Comparison of ENCODE assay signal across 17 cellular contexts in genomic region chr7:32158751-32159360, GRCh38.
A peak's percentile ranks its signal among the peaks of the same experiment; 100 is the strongest.
DNase-seq lines count a peak whose midpoint lies in the region.
"Had no signal": no experiment of that assay in that cellular context is flagged by ENCODE, and none has a peak within 500 bp of the region (broad histone marks: within the 10 kb centered on the region; RNA-seq: fewer than 3 reads in every experiment).

No MANE protein-coding gene starts in this region.

- DNase-seq in NCI-H1694 treated with DMSO at 0.1 percent for 48 hours (lab: John Stamatoyannopoulos, UW), result peak; percentile 63
- DNase-seq in NCI-H1694 (lab: John Stamatoyannopoulos, UW), result no peak
- peak; percentile 55 for DNase-seq in HT1080 (ENCODE audit: low read depth)
- DNase-seq in astrocyte of the hippocampus (ENCODE audit: low read depth, low spot score), result peak; percentile 20
- DNase-seq in lung microvascular endothelial cell (ENCODE audit: low read depth in 2 of 2), result peak; percentile 41 to 57
- no peak for DNase-seq in iPS-NIHi7 (ENCODE audit: extremely low spot score)
- DNase-seq in NCI-H1048 (lab: John Stamatoyannopoulos, UW), result no peak
- DNase-seq in H4 (ENCODE audit: low spot score), result no peak
- DNase-seq: activated CD4-positive, alpha-beta T cell treated with anti-CD3 and anti-CD28 coated beads, Interleukin-2, amount 10 ng/mL, durations not matched to agents 24 days and 14 days; activated naive CD4-positive, alpha-beta T cell; activated T-cell treated with anti-CD3 and anti-CD28 coated beads, Interleukin-2, amount 50 U/mL, for 48 hours; cortex of kidney; left lung; MM.1S; NCI-H1436; retina; T-helper 2 cell had no signal

Comparison
In these comparisons a context has a peak if more than half of its experiments do, and no peak if none do; other contexts are left out.
1. DNase-seq: peak in NCI-H1694 treated with DMSO at 0.1 percent for 48 hours (single experiment), HT1080 (single experiment), astrocyte of the hippocampus (single experiment) and lung microvascular endothelial cell (2 of 2); none in NCI-H1694 (single experiment), iPS-NIHi7 (single experiment), NCI-H1048 (single experiment) and H4 (single experiment).